In genomic region chr3:131795382-131796085, GRCh38 we compare ENCODE assay signal across 9 cellular contexts.
DNase-seq lines count a peak whose midpoint lies in the region; ATAC-seq lines count a peak whose summit lies in the region.
"Had no signal": no experiment of that assay in that cellular context is flagged by ENCODE, and none has a peak within 500 bp of the region (broad histone marks: within the 10 kb centered on the region; RNA-seq: fewer than 3 reads in every experiment).

No MANE protein-coding gene starts in this region.

- peaks cover 5% of the 10 kb centered on the region for H3K4me1 Mint-ChIP-seq in activated T-helper 17 cell treated with anti-CD3 and anti-CD28 coated beads, Interleukin-2, amount 50 U/mL, for 72 hours

- peak; percentile 48 for DNase-seq in A172 (ENCODE audit: low spot score)
- DNase-seq in HS-27A (ENCODE audit: low read depth) = peak; percentile 12
- peak; percentile 12 for DNase-seq in UCSD-AML1 (lab: John Stamatoyannopoulos, UW; ENCODE audit: unreplicated experiment)
- no peak for DNase-seq in HK-2 (ENCODE audit: unreplicated experiment)
- DNase-seq in occipital lobe (lab: John Stamatoyannopoulos, UW) = no peak

- no peak overlapping the region for H3K27ac Mint-ChIP-seq in activated T-helper 17 cell treated with anti-CD3 and anti-CD28 coated beads, Interleukin-2, amount 50 U/mL, for 72 hours
- H3K27ac Mint-ChIP-seq: B cell had no signal

- no peaks in the 10 kb centered on the region for H3K9me3 Mint-ChIP-seq in activated T-helper 17 cell treated with anti-CD3 and anti-CD28 coated beads, Interleukin-2, amount 50 U/mL, for 72 hours

- H3K36me3 Mint-ChIP-seq in activated T-helper 17 cell treated with anti-CD3 and anti-CD28 coated beads, Interleukin-2, amount 50 U/mL, for 72 hours (ENCODE audit: low read depth) = no peaks in the 10 kb centered on the region

- H3K27me3 Mint-ChIP-seq in activated T-helper 17 cell treated with anti-CD3 and anti-CD28 coated beads, Interleukin-2, amount 50 U/mL, for 72 hours = peaks cover 9% of the 10 kb centered on the region

- no peak overlapping the region for H3K4me3 Mint-ChIP-seq in activated T-helper 17 cell treated with anti-CD3 and anti-CD28 coated beads, Interleukin-2, amount 50 U/mL, for 72 hours
- H3K4me3 Mint-ChIP-seq: B cell had no signal

- ATAC-seq in GM19395 (IDR thresholded peaks at IDR 0.05; ENCODE audit: unreplicated experiment) (peak; percentile 54), HG03135 (IDR thresholded peaks at IDR 0.05; ENCODE audit: unreplicated experiment) (no peak)
- no peak for ATAC-seq in activated T-helper 17 cell treated with anti-CD3 and anti-CD28 coated beads, Interleukin-2, amount 50 U/mL, for 72 hours (replicated peaks)

Comparison
In these comparisons a context has a peak if more than half of its experiments do, and no peak if none do; other contexts are left out.
1. DNase-seq: peak in A172 (single experiment), HS-27A (single experiment) and UCSD-AML1 (single experiment); none in HK-2 (single experiment) and occipital lobe (single experiment).